8 cellular contexts compared by ENCODE assay signal in genomic region chr3:32502944-32503286, GRCh38. TPM values are rescaled to one million over a fixed set of nuclear protein-coding genes. Genes with fewer than 3 reads are reported as not detected.
DNase-seq lines count a peak whose midpoint lies in the region; ATAC-seq and TF ChIP-seq lines count a peak whose summit lies in the region.

No MANE protein-coding gene starts in this region.

- H3K4me3 Mint-ChIP-seq in activated CD4-positive, alpha-beta memory T cell treated with anti-CD3 and anti-CD28 coated beads, Interleukin-2, amount 10 ng/mL, durations not matched to agents 7 days and 5 days, result peak overlapping the region; percentile 96

- peaks cover 39% of the 10 kb centered on the region for H3K4me1 Mint-ChIP-seq in activated CD4-positive, alpha-beta memory T cell treated with anti-CD3 and anti-CD28 coated beads, Interleukin-2, amount 10 ng/mL, durations not matched to agents 7 days and 5 days

- DNase-seq in heart right ventricle (no peak), left ventricle myocardium superior (no peak), kidney epithelial cell (ENCODE audit: low read depth) (no peak), transverse colon (no peak), NCI-H1105 treated with DMSO at 0.1 percent for 48 hours (lab: John Stamatoyannopoulos, UW) (no peak), OCI-M1 (lab: John Stamatoyannopoulos, UW) (no peak), HK-2 (ENCODE audit: unreplicated experiment) (no peak)
- DNase-seq in activated CD4-positive, alpha-beta memory T cell treated with anti-CD3 and anti-CD28 coated beads, Interleukin-2, amount 10 ng/mL, durations not matched to agents 7 days and 5 days, result no peak

- no peaks in the 10 kb centered on the region for H3K9me3 Mint-ChIP-seq in activated CD4-positive, alpha-beta memory T cell treated with anti-CD3 and anti-CD28 coated beads, Interleukin-2, amount 10 ng/mL, durations not matched to agents 7 days and 5 days

- TF ChIP-seq CTCF in heart right ventricle (IDR thresholded peaks at IDR 0.05), result no peak
- TF ChIP-seq CTCF in kidney epithelial cell (IDR thresholded peaks at IDR 0.05; ENCODE audit: insufficient read depth, low read length, poor library complexity, severe bottlenecking), result no peak
- no peak for TF ChIP-seq CTCF in transverse colon (IDR thresholded peaks at IDR 0.05)

- WGBS in heart right ventricle, 2 donors, result 2 to 4% methylated on average over 6 of the region's 6 CpGs
- 1 to 7% methylated on average over 5 to 6 of the region's 6 CpGs for WGBS in transverse colon (ENCODE audit: low coverage in 1 of 2), 2 donors

- in situ Hi-C loops in transverse colon (cut with MboI; ENCODE audit: low pct_ligation_motif_present in 1 of 4, low pct_unique_long_range_greater_than_20kb in 1 of 4, low sequenced_read_pairs in 3 of 4), result loop anchor here in 3 of 4 donors (10.0 to 25.0 kb wide), 3 partner anchors 162 to 434 kb away; partner anchors contain the start of gene CNOT10 (in 1 of the 3)

- no peaks in the 10 kb centered on the region for H3K27me3 Mint-ChIP-seq in activated CD4-positive, alpha-beta memory T cell treated with anti-CD3 and anti-CD28 coated beads, Interleukin-2, amount 10 ng/mL, durations not matched to agents 7 days and 5 days

- ATAC-seq in heart right ventricle, result peak in 3 of 8 donors; percentile 1 to 3 (median 2)
- no peak for ATAC-seq in left ventricle myocardium superior

- CTCF ChIA-PET in activated CD4-positive, alpha-beta memory T cell treated with anti-CD3 and anti-CD28 coated beads, Interleukin-2, amount 10 ng/mL, durations not matched to agents 7 days and 5 days (lab: Charles Lee), result interaction anchor here (1.7 kb wide), 1 partner anchor 35 kb away, joined by 8 read pairs; no protein-coding TSS in a partner anchor

- peak overlapping the region; percentile 75 to 99 (median 96) for H3K27ac ChIP-seq in heart right ventricle
- peak overlapping the region; percentile 95 to 100 (median 99) for H3K27ac ChIP-seq in transverse colon

- H3K9me3 ChIP-seq in heart right ventricle (no peaks in the 10 kb centered on the region), transverse colon (no peaks in the 10 kb centered on the region)

- POLR2A ChIA-PET in activated CD4-positive, alpha-beta memory T cell treated with anti-CD3 and anti-CD28 coated beads, Interleukin-2, amount 10 ng/mL, durations not matched to agents 7 days and 5 days (lab: Charles Lee), result interaction anchor here (0.8 to 2.8 kb wide), 7 partner anchors 12 to 970 kb away, joined by 3 to 13 read pairs (median 5); partner anchors contain the start of genes CMTM7, CNOT10 and STT3B

- TF ChIP-seq POLR2A in transverse colon (IDR thresholded peaks at IDR 0.05), result no peak

- no peaks in the 10 kb centered on the region for H3K27me3 ChIP-seq in heart right ventricle
- no peaks in the 10 kb centered on the region for H3K27me3 ChIP-seq in kidney epithelial cell (ENCODE audit: control insufficient read depth, insufficient read depth, low read length)
- no peaks in the 10 kb centered on the region for H3K27me3 ChIP-seq in transverse colon

- H3K27ac Mint-ChIP-seq in activated CD4-positive, alpha-beta memory T cell treated with anti-CD3 and anti-CD28 coated beads, Interleukin-2, amount 10 ng/mL, durations not matched to agents 7 days and 5 days, result peak overlapping the region; percentile 77

- intact Hi-C loops in heart right ventricle (cut with DNase I), result loop anchor here in 3 of 10 donors (10.0 kb wide), 1 partner anchor 72 kb away; the partner anchor contains the start of gene DYNC1LI1 (in 3 of the 3)
- intact Hi-C loops in left ventricle myocardium superior (cut with micrococcal nuclease), result no loop called here
- intact Hi-C loops in transverse colon (cut with DNase I; ENCODE audit: low total_unique reads), result no loop called here

- TF ChIP-seq EP300 in transverse colon (IDR thresholded peaks at IDR 0.05; ENCODE audit: low read depth), result no peak

- peaks cover 24% of the 10 kb centered on the region for H3K36me3 Mint-ChIP-seq in activated CD4-positive, alpha-beta memory T cell treated with anti-CD3 and anti-CD28 coated beads, Interleukin-2, amount 10 ng/mL, durations not matched to agents 7 days and 5 days (ENCODE audit: low read depth)

- H3K36me3 ChIP-seq in heart right ventricle (peaks cover 0 to 7% (median 0%) of the 10 kb centered on the region in 9 donors), kidney epithelial cell (ENCODE audit: control insufficient read depth, insufficient read depth, low read length) (no peaks in the 10 kb centered on the region), transverse colon (no peaks in the 10 kb centered on the region)

- H3K4me3 ChIP-seq in heart right ventricle (peak overlapping the region; percentile 61 to 97 (median 84)), kidney epithelial cell (ENCODE audit: low read depth, low read length) (peak overlapping the region; percentile 66), transverse colon (peak overlapping the region; percentile 30 to 99 (median 82))

- H3K4me1 ChIP-seq in heart right ventricle, result peaks cover 0 to 45% (median 19%) of the 10 kb centered on the region in 9 donors
- H3K4me1 ChIP-seq in transverse colon, result peaks cover 4 to 33% (median 21%) of the 10 kb centered on the region in 4 donors

RNA-seq across cellular contexts. Expression of gene CMTM6, which starts 0.3 kb away (rescaled TPM):
- 10 to 100 TPM in 7 of 10 donors, 1 to 10 TPM in 3; 8.5 to 23.8 (median 11.6) TPM for total RNA-seq in heart right ventricle
- polyA plus RNA-seq in heart right ventricle, result 1 to 10 TPM; 8.5 to 9.4 TPM
- total RNA-seq in left ventricle myocardium superior, result 10.9 TPM
- total RNA-seq in activated CD4-positive, alpha-beta memory T cell treated with anti-CD3 and anti-CD28 coated beads, Interleukin-2, amount 10 ng/mL, durations not matched to agents 7 days and 5 days, result 10 to 100 TPM; 89.5 to 91.8 TPM
- total RNA-seq in kidney epithelial cell, result 83.7 and 102 TPM in 2 replicates
- 10 to 100 TPM; 13.8 to 68.9 (median 43.6) TPM for total RNA-seq in transverse colon
